In the genomic region with DNA sequence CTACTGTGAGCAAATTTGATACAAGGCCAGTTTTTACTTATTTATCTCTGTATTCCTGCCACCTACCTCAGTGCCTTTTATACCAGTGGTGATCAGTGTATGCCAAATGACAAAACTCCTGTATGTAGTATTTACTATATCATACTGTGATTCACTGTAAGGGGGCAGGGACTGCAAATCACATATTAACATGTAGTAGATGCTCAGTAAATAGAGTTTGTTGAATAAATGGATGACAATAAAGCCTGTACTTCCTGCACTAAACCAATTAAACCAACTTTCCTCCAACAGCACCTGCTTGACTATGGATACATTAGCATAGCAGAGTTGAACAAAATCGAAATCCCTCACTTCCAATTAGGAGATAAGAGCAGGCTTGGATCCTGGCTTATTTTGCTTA, we compare ENCODE assay signal across 23 cellular contexts.
"Had no signal": no experiment of that assay in that cellular context is flagged by ENCODE, and none has a peak within 500 bp of the region (broad histone marks: within the 10 kb centered on the region; RNA-seq: fewer than 3 reads in every experiment).

No MANE protein-coding gene starts in this region.

- ATAC-seq: effector memory CD8-positive, alpha-beta T cell; esophagus mucosa; foreskin keratinocyte; gastrocnemius medialis; gastroesophageal sphincter; heart left ventricle; heart right ventricle had no signal

- H3K4me1 ChIP-seq: colonic mucosa, esophagus muscularis mucosa, esophagus squamous epithelium, foreskin keratinocyte, gastroesophageal sphincter, heart left ventricle had no signal

- H3K36me3 ChIP-seq: colonic mucosa, esophagus muscularis mucosa, esophagus squamous epithelium, gastrocnemius medialis, gastroesophageal sphincter, heart left ventricle, heart right ventricle had no signal

- DNase-seq: colonic mucosa; cortex of kidney; dermis blood vessel endothelial cell; dorsolateral prefrontal cortex; effector CD4-positive, alpha-beta T cell; effector CD8-positive, alpha-beta T cell; effector memory CD4-positive, alpha-beta T cell; effector memory CD8-positive, alpha-beta T cell; endodermal cell; erythroblast; esophagus squamous epithelium; foreskin fibroblast; foreskin keratinocyte; foreskin melanocyte; gastrocnemius medialis; glutamatergic neuron; head of caudate nucleus; heart left ventricle; heart right ventricle had no signal

- H3K4me3 ChIP-seq: colonic mucosa, coronary artery, dorsolateral prefrontal cortex, esophagus muscularis mucosa, esophagus squamous epithelium, gastrocnemius medialis, gastroesophageal sphincter, heart left ventricle, heart right ventricle had no signal

- H3K9me3 ChIP-seq: colonic mucosa, esophagus muscularis mucosa, esophagus squamous epithelium, gastrocnemius medialis, gastroesophageal sphincter, heart left ventricle, heart right ventricle had no signal
